Comparison of ENCODE assay signal across 8 cellular contexts in the genomic region with DNA sequence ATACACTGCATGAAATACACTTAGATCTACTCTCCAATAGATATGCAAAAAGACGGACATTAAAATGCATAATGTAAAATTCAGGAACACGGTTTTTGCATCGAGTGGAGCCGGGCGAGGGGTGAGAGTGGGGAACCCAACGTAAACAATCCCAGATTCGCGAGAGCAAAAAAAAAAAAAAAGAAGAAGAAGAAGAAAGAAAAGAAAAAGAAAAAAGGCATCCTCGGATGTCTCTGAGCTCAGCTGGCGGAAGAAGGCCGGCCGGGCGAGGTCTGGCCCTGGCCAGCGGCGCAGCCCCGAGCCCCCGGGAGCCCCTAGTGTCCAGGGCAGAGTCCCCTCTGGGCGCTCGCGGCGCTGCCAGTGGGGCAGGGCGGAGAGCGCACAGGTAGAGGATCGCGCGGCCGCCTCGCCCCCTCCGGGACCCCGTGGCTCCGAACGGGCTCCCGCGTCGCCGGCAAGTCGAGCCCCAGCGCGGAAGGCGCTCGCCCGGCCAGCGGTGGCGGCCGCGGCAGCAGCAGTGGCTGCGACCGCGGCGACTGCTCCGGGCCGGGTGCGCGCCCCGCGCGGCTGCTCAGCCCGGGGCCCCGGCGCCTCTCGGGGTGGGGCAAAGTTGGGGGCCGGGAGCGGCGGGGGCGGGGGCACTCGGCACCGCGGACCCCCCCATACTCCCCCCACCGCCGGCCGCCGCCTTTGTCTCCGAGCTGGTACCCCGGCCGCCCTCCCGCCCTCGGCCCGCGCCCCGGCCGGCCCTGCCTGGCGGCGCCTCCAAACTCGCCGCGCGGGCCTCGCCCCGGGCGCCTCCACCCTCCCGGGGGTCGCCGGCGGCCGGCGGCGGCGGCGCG. TPM values are rescaled to one million over a fixed set of nuclear protein-coding genes. Genes with fewer than 3 reads are reported as not detected.
DNase-seq lines count a peak whose midpoint lies in the region; ATAC-seq and TF ChIP-seq lines count a peak whose summit lies in the region.

No MANE protein-coding gene starts in this region.

- H3K9me3 ChIP-seq in left lung, result no peaks in the 10 kb centered on the region
- H3K9me3 ChIP-seq in thoracic aorta, result no peaks in the 10 kb centered on the region

- no peaks in the 10 kb centered on the region for H3K27me3 ChIP-seq in brain microvascular endothelial cell (replicated peaks)
- H3K27me3 ChIP-seq in left lung, result peaks cover 9 to 74% of the 10 kb centered on the region in 2 donors
- H3K27me3 ChIP-seq in thoracic aorta (replicated peaks; ENCODE audit: insufficient read depth), result no peaks in the 10 kb centered on the region

- H3K27ac ChIP-seq in brain microvascular endothelial cell (peak overlapping the region; percentile 97), left lung (peak overlapping the region; percentile 88 to 96), thoracic aorta (peak overlapping the region; percentile 95 to 99)

- H3K4me3 ChIP-seq in brain microvascular endothelial cell (ENCODE audit: low read depth, low read length) (peak overlapping the region; percentile 68), left lung (peak overlapping the region; percentile 45 to 61), thoracic aorta (peak overlapping the region; percentile 86)

- intact Hi-C loops in left lung (cut with DNase I), result no loop called here

- ATAC-seq in GM21528 (IDR thresholded peaks at IDR 0.05; ENCODE audit: low FRiP score, unreplicated experiment) (peak; percentile 45), left lung (peak; percentile 52), thoracic aorta (ENCODE audit: insufficient number of reproducible peaks, low FRiP score, low read depth) (no peak)

- no peak for DNase-seq in brain microvascular endothelial cell
- peak in 1 of 2 donors; percentile 48 for DNase-seq in left lung
- no peak for DNase-seq in thoracic aorta (ENCODE audit: low spot score)
- no peak for DNase-seq in NCI-H1694 (lab: John Stamatoyannopoulos, UW)
- no peak for DNase-seq in activated CD8-positive, alpha-beta memory T cell treated with anti-CD3 and anti-CD28 coated beads, Interleukin-2, amount 50 U/mL, for 4 hours

- H3K27me3 Mint-ChIP-seq in IgD-negative memory B cell, result peaks cover 6% of the 10 kb centered on the region

- H3K4me1 ChIP-seq in left lung (peaks cover 16 to 57% of the 10 kb centered on the region in 2 donors), thoracic aorta (ENCODE audit: control insufficient read depth in 1 of 2, low read depth in 2 of 2) (peaks cover 27 to 45% of the 10 kb centered on the region in 2 donors)

- in situ Hi-C loops in brain microvascular endothelial cell (cut with HindIII; ENCODE audit: low pct_ligation_motif_present, low sequenced_read_pairs), result no loop called here

- H3K9me3 Mint-ChIP-seq in IgD-negative memory B cell, result no peaks in the 10 kb centered on the region

- TF ChIP-seq CTCF in GM12874 (IDR thresholded peaks at IDR 0.05; ENCODE audit: insufficient read depth, low read depth, low read length) (0 out of 2 replicates have a peak, but pooled peaks have one; percentile 38), brain microvascular endothelial cell (IDR thresholded peaks at IDR 0.05; ENCODE audit: low read depth, low read length, missing control alignments) (peak; percentile 33), left lung (IDR thresholded peaks at IDR 0.05) (no peak), thoracic aorta (IDR thresholded peaks at IDR 0.05) (no peak)

- peak overlapping the region; percentile 54 to 92 (median 71) for H3K27ac Mint-ChIP-seq in IgD-negative memory B cell

- H3K4me3 Mint-ChIP-seq in IgD-negative memory B cell, result peak overlapping the region; percentile 87 to 97 (median 95)

- peaks cover 14 to 27% (median 22%) of the 10 kb centered on the region in 3 donors for H3K4me1 Mint-ChIP-seq in IgD-negative memory B cell

- H3K36me3 ChIP-seq in brain microvascular endothelial cell (replicated peaks) (no peaks in the 10 kb centered on the region), left lung (no peaks in the 10 kb centered on the region), thoracic aorta (no peaks in the 10 kb centered on the region)

- H3K36me3 Mint-ChIP-seq in IgD-negative memory B cell, result no peaks in the 10 kb centered on the region

RNA-seq across cellular contexts. Expression of gene ZFHX3, which starts 9.7 kb away (rescaled TPM):
- 1.6 TPM for polyA plus RNA-seq in IgD-negative memory B cell
- total RNA-seq in left lung (10 to 100 TPM; 21.4 to 25.7 TPM), thoracic aorta (10 to 100 TPM; 57.7 to 70.1 TPM)

Comparison
In these comparisons a context has a peak if more than half of its experiments do, and no peak if none do; other contexts are left out.
1. CTCF ChIP-seq: peak in GM12874 (single experiment) and brain microvascular endothelial cell (single experiment); none in left lung (0 of 2) and thoracic aorta (single experiment).
2. Peak in every context shown above with its lines, with median percentiles within 50 percentile points of each other: H3K27ac ChIP-seq and H3K4me3 ChIP-seq.